Comparison of ENCODE assay signal across 12 cellular contexts in the genomic region with DNA sequence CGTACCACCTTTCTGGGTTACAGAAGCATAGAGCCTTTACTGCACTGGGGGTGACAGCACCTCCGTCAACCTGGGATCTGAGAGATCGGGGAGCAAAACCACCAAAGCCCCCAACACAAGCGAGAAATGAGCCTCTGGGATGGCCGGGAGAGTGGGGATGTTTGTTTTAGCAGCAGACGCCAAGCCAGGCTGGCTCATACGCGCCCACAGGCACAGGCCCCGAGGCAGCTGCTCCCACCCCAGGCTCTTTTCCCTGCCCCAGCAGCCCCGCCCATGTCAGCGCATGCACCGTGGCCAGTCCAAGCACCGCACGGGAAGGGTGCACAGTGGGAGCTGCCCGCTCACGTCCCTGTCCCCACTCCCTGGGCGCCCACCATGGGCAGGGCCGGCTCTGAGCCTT. TPM values are rescaled to one million over a fixed set of nuclear protein-coding genes. Genes with fewer than 3 reads are reported as not detected.
"Had no signal": no experiment of that assay in that cellular context is flagged by ENCODE, and none has a peak within 500 bp of the region (broad histone marks: within the 10 kb centered on the region; RNA-seq: fewer than 3 reads in every experiment).

No MANE protein-coding gene starts in this region.

- H3K4me3 Mint-ChIP-seq: activated CD4-positive, alpha-beta memory T cell treated with anti-CD3 and anti-CD28 coated beads, Interleukin-2, amount 10 ng/mL, durations not matched to agents 7 days and 5 days had no signal

- DNase-seq: activated CD4-positive, alpha-beta T cell treated with anti-CD3 and anti-CD28 coated beads for 1 hour; amygdala; cerebellar nuclear complex; dermis blood vessel endothelial cell; left colon; occipital lobe had no signal

- H3K36me3 ChIP-seq: prostate gland, thoracic aorta had no signal

- ATAC-seq: sciatic nerve had no signal

- H3K9me3 Mint-ChIP-seq: activated CD4-positive, alpha-beta memory T cell treated with anti-CD3 and anti-CD28 coated beads, Interleukin-2, amount 10 ng/mL, durations not matched to agents 7 days and 5 days had no signal

- H3K27me3 Mint-ChIP-seq: naive thymus-derived CD8-positive, alpha-beta T cell had no signal

- H3K9me3 ChIP-seq: prostate gland, thoracic aorta had no signal

- H3K4me3 ChIP-seq: prostate gland, thoracic aorta had no signal

RNA-seq across cellular contexts. Expression of gene TJP3, which starts 16.5 kb away (rescaled TPM):
- total RNA-seq: lung microvascular endothelial cell, occipital lobe had no signal
